ENCODE assay signal across 8 cellular contexts in genomic region chr9:124658165-124659017, GRCh38.
DNase-seq lines count a peak whose midpoint lies in the region; ATAC-seq and TF ChIP-seq lines count a peak whose summit lies in the region.

No MANE protein-coding gene starts in this region.

- WGBS in IMR-90 (ENCODE audit: extremely low coverage in 2 of 2, insufficient read length in 1 of 2), 2 experiments = no CpG with 5 or more reads among the region's 14 CpGs
- WGBS in heart left ventricle, 4 donors = 0 to 2% (median 2%) methylated on average over 14 of the region's 14 CpGs
- WGBS in ovary, 3 donors = 0 to 1% (median 1%) methylated on average over 14 of the region's 14 CpGs

- TF ChIP-seq POLR2A in IMR-90 (IDR thresholded peaks at IDR 0.05; ENCODE audit: low read depth, low read length) (peak; percentile 99), heart left ventricle (IDR thresholded peaks at IDR 0.05) (peak in 1 of 2 donors; percentile 62), ovary (IDR thresholded peaks at IDR 0.05) (no peak)

- no peak for TF ChIP-seq EP300 in ovary (IDR thresholded peaks at IDR 0.05)

- peak; percentile 90 for DNase-seq in DMS79 (lab: John Stamatoyannopoulos, UW)
- DNase-seq in IMR-90 = peak; percentile 97
- DNase-seq in OCI-M1 (lab: John Stamatoyannopoulos, UW) = peak; percentile 97
- DNase-seq in amniotic stem cell (lab: John Stamatoyannopoulos, UW) = peak; percentile 84
- peak; percentile 78 to 85 (median 84) for DNase-seq in heart left ventricle
- peak; percentile 27 to 55 (median 43) for DNase-seq in ovary
- DNase-seq in RKO (ENCODE audit: low spot score) = no peak

- H2AK9ac ChIP-seq in IMR-90 (replicated peaks; ENCODE audit: low read depth, low read length, poor library complexity) = peak overlapping the region; percentile 35

- H3K9ac ChIP-seq in IMR-90 (ENCODE audit: low read depth, low read length) = peak overlapping the region; percentile 92

- no peaks in the 10 kb centered on the region for H3K27me3 ChIP-seq in IMR-90 (ENCODE audit: control insufficient read depth, insufficient read depth, low read length)
- no peaks in the 10 kb centered on the region for H3K27me3 ChIP-seq in heart left ventricle
- H3K27me3 ChIP-seq in ovary = no peaks in the 10 kb centered on the region

- POLR2A ChIA-PET in IMR-90 (lab: Charles Lee; ENCODE audit: unreplicated experiment) = interaction anchor here (0.7 to 1.4 kb wide), 3 partner anchors 21 to 50 kb away, joined by 3 to 6 read pairs (median 4); no protein-coding TSS in a partner anchor

- no peaks in the 10 kb centered on the region for H4K20me1 ChIP-seq in IMR-90 (ENCODE audit: insufficient read depth, low read length)

- H3K4me1 ChIP-seq in IMR-90 (ENCODE audit: control insufficient read depth, insufficient read depth, low read length) (peaks cover 11% of the 10 kb centered on the region), heart left ventricle (peaks cover 0 to 36% (median 15%) of the 10 kb centered on the region in 12 donors), ovary (ENCODE audit: insufficient read depth) (peaks cover 2% of the 10 kb centered on the region)

- intact Hi-C loops in IMR-90 (cut with micrococcal nuclease) (loop anchor here (1.0 to 5.0 kb wide), 4 partner anchors 38 to 106 kb away; no protein-coding TSS in a partner anchor), heart left ventricle (cut with DNase I) (loop anchor here in 1 of 10 donors (5.0 kb wide), 1 partner anchor 36 kb away; no protein-coding TSS in a partner anchor), ovary (cut with DNase I) (no loop called here)

- CTCF ChIA-PET in IMR-90 (lab: Yijun Ruan, JAX) = interaction anchor here (0.7 to 2.8 kb wide), 6 partner anchors 21 to 735 kb away, joined by 3 to 8 read pairs (median 4); no protein-coding TSS in a partner anchor

- peak overlapping the region; percentile 93 for H4K91ac ChIP-seq in IMR-90 (ENCODE audit: insufficient read depth, low read depth, low read length)

- H3K4me3 ChIP-seq in IMR-90 (ENCODE audit: insufficient read depth, low read depth, low read length) = peak overlapping the region; percentile 57
- H3K4me3 ChIP-seq in heart left ventricle = peak overlapping the region; percentile 26 to 71 (median 60)
- peak overlapping the region; percentile 44 for H3K4me3 ChIP-seq in ovary

- peak overlapping the region; percentile 71; the same call in 1 of the 2 replicates for H2BK20ac ChIP-seq in IMR-90 (ENCODE audit: low read depth, low read length)

- peak overlapping the region; percentile 66 for H3K4me2 ChIP-seq in IMR-90 (ENCODE audit: low read depth, low read length)

- peak overlapping the region; percentile 60 for H4K5ac ChIP-seq in IMR-90 (ENCODE audit: low read depth, low read length)

- H3K23ac ChIP-seq in IMR-90 (ENCODE audit: low read depth, low read length) = peak overlapping the region; percentile 98

- H4K8ac ChIP-seq in IMR-90 (ENCODE audit: low read depth in 2 of 2, low read length in 2 of 2) = peak overlapping the region; percentile 59 to 91

- H2AFZ ChIP-seq in IMR-90 (replicated peaks; ENCODE audit: low read length, poor library complexity) = peak overlapping the region; percentile 63

- no peak for TF ChIP-seq RAD21 in IMR-90 (IDR thresholded peaks at IDR 0.05; ENCODE audit: low read length)

- H3K36me3 ChIP-seq in IMR-90 (ENCODE audit: control insufficient read depth, insufficient read depth, low read length) (no peaks in the 10 kb centered on the region), heart left ventricle (no peaks in the 10 kb centered on the region), ovary (no peaks in the 10 kb centered on the region)

- H3K9me3 ChIP-seq in IMR-90 (ENCODE audit: control insufficient read depth, insufficient read depth, low read length) (no peaks in the 10 kb centered on the region), heart left ventricle (no peaks in the 10 kb centered on the region), ovary (no peaks in the 10 kb centered on the region)

- peak overlapping the region; percentile 46; the same call in 1 of the 3 replicates for H2BK15ac ChIP-seq in IMR-90 (ENCODE audit: low read depth, low read length)

- H3K4ac ChIP-seq in IMR-90 (ENCODE audit: low read depth, low read length) = peak overlapping the region; percentile 92

- H3K27ac ChIP-seq in IMR-90 (ENCODE audit: insufficient read depth, low read length) (peak overlapping the region; percentile 95), heart left ventricle (peak overlapping the region; percentile 33 to 93 (median 83)), ovary (peak overlapping the region in 1 of 2 donors; percentile 40)

- peaks cover 3% of the 10 kb centered on the region; the same call in 1 of the 2 replicates for H3K9me1 ChIP-seq in IMR-90 (ENCODE audit: insufficient read depth, low read length)

- H2BK5ac ChIP-seq in IMR-90 (ENCODE audit: low read depth, low read length, poor library complexity, severe bottlenecking) = peak overlapping the region; percentile 96

- peak overlapping the region; percentile 55; the same call in 1 of the 2 replicates for H3K18ac ChIP-seq in IMR-90 (ENCODE audit: low read depth, low read length)

- dilution Hi-C loops in IMR-90 (cut with HindIII; ENCODE audit: low sequenced_read_pairs, unreplicated experiment) = no loop called here

- peaks cover 5 to 36% of the 10 kb centered on the region in 2 experiments; a peak in 3 of 4 replicates for H3K79me1 ChIP-seq in IMR-90 (ENCODE audit: low read depth in 1 of 2, low read length in 2 of 2)

- peak; percentile 81 for ATAC-seq in GM21528 (IDR thresholded peaks at IDR 0.05; ENCODE audit: low FRiP score, unreplicated experiment)
- ATAC-seq in IMR-90 (ENCODE audit: low read depth) = peak; percentile 86
- peak; percentile 95 to 97 (median 96) for ATAC-seq in heart left ventricle

- peak overlapping the region; percentile 88 for H3K56ac ChIP-seq in IMR-90 (ENCODE audit: extremely low read depth, insufficient read depth, low read length)

- H2AK5ac ChIP-seq in IMR-90 (ENCODE audit: low read depth, low read length) = peak overlapping the region; percentile 54; the same call in 1 of the 2 replicates

- peak overlapping the region; percentile 98 for H3K14ac ChIP-seq in IMR-90 (replicated peaks; ENCODE audit: low read depth, low read length)

- in situ Hi-C loops in IMR-90 (cut with MboI; ENCODE audit: low sequenced_read_pairs) = no loop called here

- no peak for TF ChIP-seq CTCF in IMR-90 (conservative IDR thresholded peaks at IDR 0.05; ENCODE audit: low read depth, low read length)
- no peak for TF ChIP-seq CTCF in heart left ventricle (IDR thresholded peaks at IDR 0.05)
- no peak for TF ChIP-seq CTCF in ovary (IDR thresholded peaks at IDR 0.05)

- BruUV-seq in IMR-90 (replicated peaks; lab: Mats Ljungman, UMichigan) = TSS peak; percentile 92

- peak overlapping the region; percentile 74 for H2BK120ac ChIP-seq in IMR-90 (ENCODE audit: low read depth, low read length)

TF ChIP-seq in IMR-90, 13 proteins besides CTCF, POLR2A, EP300 and RAD21:
- TF ChIP-seq CHD1 (IDR thresholded peaks at IDR 0.05; ENCODE audit: low read depth, low read length) (no peak), MAZ (IDR thresholded peaks at IDR 0.05; ENCODE audit: borderline replicate concordance, low read depth, low read length) (peak; percentile 22; the same call in 1 of the 2 replicates), MXI1 (IDR thresholded peaks at IDR 0.05; ENCODE audit: borderline replicate concordance, low read depth, low read length) (no peak), BHLHE40 (IDR thresholded peaks at IDR 0.05; ENCODE audit: low read depth, low read length) (peak; percentile 5; the same call in 1 of the 2 replicates), MAFK (IDR thresholded peaks at IDR 0.05; ENCODE audit: low read depth, low read length) (no peak; the same call in 1 of the 2 replicates), RFX5 (IDR thresholded peaks at IDR 0.05; ENCODE audit: low read depth, low read length) (no peak), CEBPB (IDR thresholded peaks at IDR 0.05; ENCODE audit: low read depth, low read length) (peak; percentile 83)
- TF ChIP-seq, protein P1, sequence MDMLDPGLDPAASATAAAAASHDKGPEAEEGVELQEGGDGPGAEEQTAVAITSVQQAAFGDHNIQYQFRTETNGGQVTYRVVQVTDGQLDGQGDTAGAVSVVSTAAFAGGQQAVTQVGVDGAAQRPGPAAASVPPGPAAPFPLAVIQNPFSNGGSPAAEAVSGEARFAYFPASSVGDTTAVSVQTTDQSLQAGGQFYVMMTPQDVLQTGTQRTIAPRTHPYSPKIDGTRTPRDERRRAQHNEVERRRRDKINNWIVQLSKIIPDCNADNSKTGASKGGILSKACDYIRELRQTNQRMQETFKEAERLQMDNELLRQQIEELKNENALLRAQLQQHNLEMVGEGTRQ (IDR thresholded peaks at IDR 0.05; ENCODE audit: low read depth, low read length) = peak; percentile 90
